Comparison of ENCODE assay signal across 1 cellular context in genomic region chr1:3293563-3294080, GRCh38.
A peak's percentile ranks its signal among the peaks of the same experiment; 100 is the strongest.
TF ChIP-seq lines count a peak whose summit lies in the region.

No MANE protein-coding gene starts in this region.

TF ChIP-seq in HepG2, 621 proteins besides CTCF, POLR2A, EP300 and RAD21 (continued from another document):
- TF ChIP-seq SETDB1 (CRISPR knock-in tag; IDR thresholded peaks at IDR 0.05; ENCODE audit: borderline replicate concordance) (no peak), NR2F6 (IDR thresholded peaks at IDR 0.05) (no peak), NR2F6 (CRISPR knock-in tag; IDR thresholded peaks at IDR 0.05) (no peak), FOSL2 (CRISPR knock-in tag; IDR thresholded peaks at IDR 0.05) (no peak), THRA (CRISPR knock-in tag; IDR thresholded peaks at IDR 0.05; ENCODE audit: borderline replicate concordance) (0 out of 2 replicates have a peak, but pooled peaks have one; percentile 0), ZBTB7B (CRISPR knock-in tag; IDR thresholded peaks at IDR 0.05) (0 out of 2 replicates have a peak, but pooled peaks have one; percentile 8), ZNF577 (CRISPR knock-in tag; IDR thresholded peaks at IDR 0.05; ENCODE audit: borderline replicate concordance, low read depth) (no peak), MED13 (CRISPR knock-in tag; IDR thresholded peaks at IDR 0.05) (no peak), SOX6 (IDR thresholded peaks at IDR 0.05) (no peak), SOX6 (CRISPR knock-in tag; IDR thresholded peaks at IDR 0.05) (peak; percentile 19; the same call in 1 of the 2 replicates), HHEX (CRISPR knock-in tag; IDR thresholded peaks at IDR 0.05) (no peak), ZNF33B (CRISPR knock-in tag; IDR thresholded peaks at IDR 0.05) (no peak), MIXL1 (CRISPR knock-in tag; IDR thresholded peaks at IDR 0.05) (0 out of 2 replicates have a peak, but pooled peaks have one; percentile 6), TARDBP (CRISPR knock-in tag; IDR thresholded peaks at IDR 0.05) (peak; percentile 6; the same call in 1 of the 2 replicates), LRRFIP1 (CRISPR knock-in tag; conservative IDR thresholded peaks at IDR 0.05) (no peak), ZEB1 (IDR thresholded peaks at IDR 0.05; ENCODE audit: insufficient replicate concordance, low read depth) (peak; percentile 45), ZFX (CRISPR knock-in tag; IDR thresholded peaks at IDR 0.05; ENCODE audit: low read depth) (peak; percentile 38; the same call in 1 of the 2 replicates), ZNF256 (CRISPR knock-in tag; conservative IDR thresholded peaks at IDR 0.05) (no peak), ZNF773 (CRISPR knock-in tag; IDR thresholded peaks at IDR 0.05; ENCODE audit: borderline replicate concordance) (no peak), KAT8 (CRISPR knock-in tag; IDR thresholded peaks at IDR 0.05) (no peak), ZNF687 (CRISPR knock-in tag; IDR thresholded peaks at IDR 0.05) (peak; percentile 58), MED1 (CRISPR knock-in tag; IDR thresholded peaks at IDR 0.05) (peak; percentile 48), SALL1 (CRISPR knock-in tag; IDR thresholded peaks at IDR 0.05) (0 out of 2 replicates have a peak, but pooled peaks have one; percentile 0), HNRNPL (IDR thresholded peaks at IDR 0.05; ENCODE audit: low read depth, low read length) (no peak), PHF21A (CRISPR knock-in tag; IDR thresholded peaks at IDR 0.05) (peak; percentile 27; the same call in 1 of the 2 replicates), MXI1 (IDR thresholded peaks at IDR 0.05; ENCODE audit: borderline replicate concordance, low read depth, low read length) (no peak), ZNF607 (CRISPR knock-in tag; IDR thresholded peaks at IDR 0.05; ENCODE audit: borderline replicate concordance) (0 out of 2 replicates have a peak, but pooled peaks have one; percentile 18), MIER3 (CRISPR knock-in tag; IDR thresholded peaks at IDR 0.05; ENCODE audit: borderline replicate concordance) (0 out of 2 replicates have a peak, but pooled peaks have one; percentile 6), ARHGAP35 (CRISPR knock-in tag; IDR thresholded peaks at IDR 0.05; ENCODE audit: borderline replicate concordance) (no peak), CSRNP1 (CRISPR knock-in tag; IDR thresholded peaks at IDR 0.05) (peak; percentile 4; the same call in 1 of the 2 replicates)
- TF ChIP-seq, protein P1, sequence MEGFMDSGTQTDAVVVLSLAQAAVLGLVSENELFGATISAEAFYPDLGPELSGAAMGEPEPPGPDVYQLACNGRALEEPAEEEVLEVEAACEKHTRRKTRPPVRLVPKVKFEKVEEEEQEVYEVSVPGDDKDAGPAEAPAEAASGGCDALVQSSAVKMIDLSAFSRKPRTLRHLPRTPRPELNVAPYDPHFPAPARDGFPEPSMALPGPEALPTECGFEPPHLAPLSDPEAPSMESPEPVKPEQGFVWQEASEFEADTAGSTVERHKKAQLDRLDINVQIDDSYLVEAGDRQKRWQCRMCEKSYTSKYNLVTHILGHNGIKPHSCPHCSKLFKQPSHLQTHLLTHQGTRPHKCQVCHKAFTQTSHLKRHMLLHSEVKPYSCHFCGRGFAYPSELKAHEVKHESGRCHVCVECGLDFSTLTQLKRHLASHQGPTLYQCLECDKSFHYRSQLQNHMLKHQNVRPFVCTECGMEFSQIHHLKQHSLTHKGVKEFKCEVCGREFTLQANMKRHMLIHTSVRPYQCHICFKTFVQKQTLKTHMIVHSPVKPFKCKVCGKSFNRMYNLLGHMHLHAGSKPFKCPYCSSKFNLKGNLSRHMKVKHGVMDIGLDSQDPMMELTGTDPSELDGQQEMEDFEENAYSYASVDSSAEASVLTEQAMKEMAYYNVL (CRISPR knock-in tag; IDR thresholded peaks at IDR 0.05; ENCODE audit: borderline replicate concordance) = no peak
- TF ChIP-seq, protein P2, sequence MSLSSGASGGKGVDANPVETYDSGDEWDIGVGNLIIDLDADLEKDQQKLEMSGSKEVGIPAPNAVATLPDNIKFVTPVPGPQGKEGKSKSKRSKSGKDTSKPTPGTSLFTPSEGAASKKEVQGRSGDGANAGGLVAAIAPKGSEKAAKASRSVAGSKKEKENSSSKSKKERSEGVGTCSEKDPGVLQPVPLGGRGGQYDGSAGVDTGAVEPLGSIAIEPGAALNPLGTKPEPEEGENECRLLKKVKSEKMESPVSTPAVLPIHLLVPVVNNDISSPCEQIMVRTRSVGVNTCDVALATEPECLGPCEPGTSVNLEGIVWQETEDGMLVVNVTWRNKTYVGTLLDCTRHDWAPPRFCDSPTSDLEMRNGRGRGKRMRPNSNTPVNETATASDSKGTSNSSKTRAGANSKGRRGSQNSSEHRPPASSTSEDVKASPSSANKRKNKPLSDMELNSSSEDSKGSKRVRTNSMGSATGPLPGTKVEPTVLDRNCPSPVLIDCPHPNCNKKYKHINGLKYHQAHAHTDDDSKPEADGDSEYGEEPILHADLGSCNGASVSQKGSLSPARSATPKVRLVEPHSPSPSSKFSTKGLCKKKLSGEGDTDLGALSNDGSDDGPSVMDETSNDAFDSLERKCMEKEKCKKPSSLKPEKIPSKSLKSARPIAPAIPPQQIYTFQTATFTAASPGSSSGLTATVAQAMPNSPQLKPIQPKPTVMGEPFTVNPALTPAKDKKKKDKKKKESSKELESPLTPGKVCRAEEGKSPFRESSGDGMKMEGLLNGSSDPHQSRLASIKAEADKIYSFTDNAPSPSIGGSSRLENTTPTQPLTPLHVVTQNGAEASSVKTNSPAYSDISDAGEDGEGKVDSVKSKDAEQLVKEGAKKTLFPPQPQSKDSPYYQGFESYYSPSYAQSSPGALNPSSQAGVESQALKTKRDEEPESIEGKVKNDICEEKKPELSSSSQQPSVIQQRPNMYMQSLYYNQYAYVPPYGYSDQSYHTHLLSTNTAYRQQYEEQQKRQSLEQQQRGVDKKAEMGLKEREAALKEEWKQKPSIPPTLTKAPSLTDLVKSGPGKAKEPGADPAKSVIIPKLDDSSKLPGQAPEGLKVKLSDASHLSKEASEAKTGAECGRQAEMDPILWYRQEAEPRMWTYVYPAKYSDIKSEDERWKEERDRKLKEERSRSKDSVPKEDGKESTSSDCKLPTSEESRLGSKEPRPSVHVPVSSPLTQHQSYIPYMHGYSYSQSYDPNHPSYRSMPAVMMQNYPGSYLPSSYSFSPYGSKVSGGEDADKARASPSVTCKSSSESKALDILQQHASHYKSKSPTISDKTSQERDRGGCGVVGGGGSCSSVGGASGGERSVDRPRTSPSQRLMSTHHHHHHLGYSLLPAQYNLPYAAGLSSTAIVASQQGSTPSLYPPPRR (CRISPR knock-in tag; IDR thresholded peaks at IDR 0.05; ENCODE audit: borderline replicate concordance) = peak; percentile 15; the same call in 1 of the 2 replicates
- TF ChIP-seq, protein P3, sequence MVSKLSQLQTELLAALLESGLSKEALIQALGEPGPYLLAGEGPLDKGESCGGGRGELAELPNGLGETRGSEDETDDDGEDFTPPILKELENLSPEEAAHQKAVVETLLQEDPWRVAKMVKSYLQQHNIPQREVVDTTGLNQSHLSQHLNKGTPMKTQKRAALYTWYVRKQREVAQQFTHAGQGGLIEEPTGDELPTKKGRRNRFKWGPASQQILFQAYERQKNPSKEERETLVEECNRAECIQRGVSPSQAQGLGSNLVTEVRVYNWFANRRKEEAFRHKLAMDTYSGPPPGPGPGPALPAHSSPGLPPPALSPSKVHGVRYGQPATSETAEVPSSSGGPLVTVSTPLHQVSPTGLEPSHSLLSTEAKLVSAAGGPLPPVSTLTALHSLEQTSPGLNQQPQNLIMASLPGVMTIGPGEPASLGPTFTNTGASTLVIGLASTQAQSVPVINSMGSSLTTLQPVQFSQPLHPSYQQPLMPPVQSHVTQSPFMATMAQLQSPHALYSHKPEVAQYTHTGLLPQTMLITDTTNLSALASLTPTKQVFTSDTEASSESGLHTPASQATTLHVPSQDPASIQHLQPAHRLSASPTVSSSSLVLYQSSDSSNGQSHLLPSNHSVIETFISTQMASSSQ (IDR thresholded peaks at IDR 0.05; ENCODE audit: low read depth) = 0 out of 2 replicates have a peak, but pooled peaks have one; percentile 3
- TF ChIP-seq, protein P3 (CRISPR knock-in tag; IDR thresholded peaks at IDR 0.05; ENCODE audit: borderline replicate concordance) = no peak
